Comparison of ENCODE assay signal across 2 cellular contexts in the genomic region with DNA sequence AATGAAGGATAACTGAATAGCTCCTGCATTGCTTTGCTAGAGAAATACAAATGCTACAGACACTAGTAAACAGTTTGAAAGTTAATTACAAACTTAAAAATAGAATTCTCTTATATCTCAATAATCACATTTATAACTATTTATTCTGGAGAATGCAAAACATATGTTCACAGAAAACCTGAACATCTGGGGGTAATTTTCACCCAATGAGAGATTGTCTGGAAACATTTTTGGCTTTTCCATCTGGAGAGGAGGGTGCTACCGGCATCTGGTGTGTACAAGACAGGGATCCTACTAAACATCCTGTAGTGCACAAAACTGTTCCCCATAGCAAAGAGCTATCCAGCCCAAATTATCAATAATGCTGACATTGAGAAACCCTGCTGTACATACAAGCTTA.
TF ChIP-seq lines count a peak whose summit lies in the region.

No MANE protein-coding gene starts in this region.

TF ChIP-seq in IMR-90, 13 proteins besides CTCF, POLR2A, EP300 and RAD21 (continued from another document):
- no peak for TF ChIP-seq MXI1 (IDR thresholded peaks at IDR 0.05; ENCODE audit: borderline replicate concordance, low read depth, low read length)
TF ChIP-seq in IMR-90: peak in this region for 1.

TF ChIP-seq in SK-N-SH, 30 proteins besides CTCF, POLR2A, EP300 and RAD21:
- TF ChIP-seq, protein P1, sequence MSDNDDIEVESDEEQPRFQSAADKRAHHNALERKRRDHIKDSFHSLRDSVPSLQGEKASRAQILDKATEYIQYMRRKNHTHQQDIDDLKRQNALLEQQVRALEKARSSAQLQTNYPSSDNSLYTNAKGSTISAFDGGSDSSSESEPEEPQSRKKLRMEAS (IDR thresholded peaks at IDR 0.05; ENCODE audit: low read depth), result no peak
- TF ChIP-seq RCOR1 (IDR thresholded peaks at IDR 0.05; ENCODE audit: low read length), result peak; percentile 62; the same call in 1 of the 2 replicates
